Comparison of ENCODE assay signal across 28 cellular contexts in the genomic region with DNA sequence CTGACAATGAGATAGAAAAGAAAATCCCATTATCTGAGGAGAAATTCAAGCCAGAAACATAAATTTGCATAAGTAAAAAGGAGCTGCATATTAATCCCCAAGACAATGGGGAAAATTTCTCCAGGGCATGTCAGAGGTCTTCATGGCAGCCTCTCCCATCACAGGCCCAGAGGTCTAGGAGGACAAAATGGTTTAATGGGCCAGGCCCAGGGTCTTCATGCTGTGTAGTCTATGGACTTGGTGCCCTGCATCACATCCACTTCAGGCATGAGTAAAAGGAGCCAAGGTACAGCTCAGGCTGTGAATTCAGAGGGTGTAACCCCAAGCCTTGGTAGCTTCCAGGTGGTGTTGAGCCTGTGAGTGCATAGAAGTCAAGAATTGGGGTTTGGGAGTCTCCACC.
"Had no signal": no experiment of that assay in that cellular context is flagged by ENCODE, and none has a peak within 500 bp of the region (broad histone marks: within the 10 kb centered on the region; RNA-seq: fewer than 3 reads in every experiment).

No MANE protein-coding gene starts in this region.

- H3K4me3 ChIP-seq: neural progenitor cell, ovary, psoas muscle, right lobe of liver, sigmoid colon, stomach, testis, tibial artery, transverse colon, upper lobe of right lung, uterus had no signal

- H3K9me3 Mint-ChIP-seq: type B pancreatic cell had no signal

- H3K9me3 ChIP-seq: ovary, psoas muscle, right lobe of liver, testis had no signal

- H3K4me1 ChIP-seq: neural progenitor cell, parathyroid adenoma, psoas muscle, right lobe of liver, sigmoid colon, stomach, testis, transverse colon, upper lobe of right lung, uterus had no signal

- H3K27ac ChIP-seq: neural progenitor cell, ovary, parathyroid adenoma, psoas muscle, right lobe of liver, sigmoid colon, stomach, testis, tibial artery, transverse colon, upper lobe of right lung, uterus had no signal

- H3K9ac ChIP-seq: neural progenitor cell, parathyroid adenoma had no signal

- H3K27me3 ChIP-seq: neural progenitor cell, ovary, right lobe of liver, sigmoid colon, stomach, testis, tibial artery, transverse colon, upper lobe of right lung, uterus had no signal

- H3K27ac Mint-ChIP-seq: natural killer cell; nephron; neural progenitor cell; progenitor cell of endocrine pancreas; stimulated activated effector memory CD8-positive, alpha-beta T cell treated with anti-CD3 and anti-CD28 coated beads, Interleukin-12 subunit alpha, Interleukin-12 subunit beta, amount 100 ng/mL, for 72 hours; stimulated activated naive B cell treated with anti-CD40 and anti-IgM and Interleukin-4, amounts not matched to agents 10 μg/mL and 1 μg/mL and 100 μg/mL, for 72 hours; stimulated activated naive CD8-positive, alpha-beta T cell treated with anti-CD3 and anti-CD28 coated beads, Interleukin-15, Interleukin-2, amounts not matched to agents 100 ng/mL and 50 ng/mL, for 24 hours; type B pancreatic cell had no signal

- H3K27me3 Mint-ChIP-seq: progenitor cell of endocrine pancreas; stimulated activated naive B cell treated with anti-CD40 and anti-IgM and Interleukin-4, amounts not matched to agents 10 μg/mL and 1 μg/mL and 100 μg/mL, for 72 hours; stimulated activated naive CD8-positive, alpha-beta T cell treated with anti-CD3 and anti-CD28 coated beads, Interleukin-15, Interleukin-2, amounts not matched to agents 100 ng/mL and 50 ng/mL, for 24 hours; type B pancreatic cell had no signal

- H3K4me3 Mint-ChIP-seq: natural killer cell; nephron; neural progenitor cell; stimulated activated effector memory CD8-positive, alpha-beta T cell treated with anti-CD3 and anti-CD28 coated beads, Interleukin-12 subunit alpha, Interleukin-12 subunit beta, amount 100 ng/mL, for 72 hours; stimulated activated naive B cell treated with anti-CD40 and anti-IgM and Interleukin-4, amounts not matched to agents 10 μg/mL and 1 μg/mL and 100 μg/mL, for 72 hours; stimulated activated naive CD8-positive, alpha-beta T cell treated with anti-CD3 and anti-CD28 coated beads, Interleukin-15, Interleukin-2, amounts not matched to agents 100 ng/mL and 50 ng/mL, for 24 hours; type B pancreatic cell had no signal

- DNase-seq: natural killer cell; occipital lobe; ovary; posterior cingulate gyrus; psoas muscle; right cardiac atrium; right lobe of liver; sigmoid colon; small intestine; stimulated activated CD4-positive, alpha-beta T cell treated with anti-CD3 and anti-CD28 coated beads, Interleukin-15, amount 100 ng/mL, for 24 hours; stimulated activated CD4-positive, alpha-beta T cell treated with anti-CD3 and anti-CD28 coated beads, Interleukin-2, amount 100 ng/mL, for 24 hours; stimulated activated CD4-positive, alpha-beta T cell treated with anti-CD3 and anti-CD28 coated beads, Interleukin-2, amount 100 ng/mL, for 48 hours; stimulated activated CD4-positive, alpha-beta T cell treated with anti-CD3 and anti-CD28 coated beads, Interleukin-4, amount 100 ng/mL, for 24 hours; stimulated activated naive B cell treated with anti-CD40 and anti-IgM and Interleukin-4, amounts not matched to agents 10 μg/mL and 1 μg/mL and 100 μg/mL, for 72 hours; stimulated activated naive CD4-positive, alpha-beta T cell treated with Interleukin-2 at 50 U/mL for 16 hours; stomach; testis; tibial artery; transverse colon; upper lobe of right lung; uterus had no signal

- H3K36me3 Mint-ChIP-seq: stimulated activated effector memory CD8-positive, alpha-beta T cell treated with anti-CD3 and anti-CD28 coated beads, Interleukin-12 subunit alpha, Interleukin-12 subunit beta, amount 100 ng/mL, for 72 hours; stimulated activated naive B cell treated with anti-CD40 and anti-IgM and Interleukin-4, amounts not matched to agents 10 μg/mL and 1 μg/mL and 100 μg/mL, for 72 hours; type B pancreatic cell had no signal

- H3K36me3 ChIP-seq: neural progenitor cell, ovary, right lobe of liver, sigmoid colon, stomach, tibial artery, transverse colon, upper lobe of right lung, uterus had no signal

- H3K4me1 Mint-ChIP-seq: natural killer cell; nephron; neural progenitor cell; stimulated activated effector memory CD8-positive, alpha-beta T cell treated with anti-CD3 and anti-CD28 coated beads, Interleukin-12 subunit alpha, Interleukin-12 subunit beta, amount 100 ng/mL, for 72 hours; stimulated activated naive B cell treated with anti-CD40 and anti-IgM and Interleukin-4, amounts not matched to agents 10 μg/mL and 1 μg/mL and 100 μg/mL, for 72 hours had no signal
